Comparison of ENCODE assay signal across 11 cellular contexts in genomic region chr22:19287076-19287724, GRCh38. TPM values are rescaled to one million over a fixed set of nuclear protein-coding genes. Genes with fewer than 3 reads are reported as not detected.
A peak's percentile ranks its signal among the peaks of the same experiment; 100 is the strongest.
DNase-seq lines count a peak whose midpoint lies in the region; ATAC-seq and TF ChIP-seq lines count a peak whose summit lies in the region.
"Had no signal": no experiment of that assay in that cellular context is flagged by ENCODE, and none has a peak within 500 bp of the region (broad histone marks: within the 10 kb centered on the region; RNA-seq: fewer than 3 reads in every experiment).

No MANE protein-coding gene starts in this region.

- no peak overlapping the region for H3K27ac Mint-ChIP-seq in CD4-positive, alpha-beta T cell

- no peak overlapping the region for H3K4me3 Mint-ChIP-seq in CD4-positive, alpha-beta T cell

- H3K27ac ChIP-seq in foreskin keratinocyte: peak overlapping the region; percentile 84
- H3K27ac ChIP-seq in upper lobe of right lung: no peak overlapping the region
- H3K27ac ChIP-seq in CD4-positive, alpha-beta T cell (ENCODE audit: low read depth, low read length): no peak overlapping the region

- TF ChIP-seq CTCF in foreskin keratinocyte (conservative IDR thresholded peaks at IDR 0.05) (no peak), upper lobe of right lung (IDR thresholded peaks at IDR 0.05) (no peak)
- no peak for TF ChIP-seq CTCF in CD4-positive, alpha-beta T cell (IDR thresholded peaks at IDR 0.05)

- peaks cover 4% of the 10 kb centered on the region for H3K36me3 Mint-ChIP-seq in CD4-positive, alpha-beta T cell (ENCODE audit: low read depth)

- no peaks in the 10 kb centered on the region for H3K27me3 ChIP-seq in foreskin keratinocyte
- no peaks in the 10 kb centered on the region for H3K27me3 ChIP-seq in upper lobe of right lung
- H3K27me3 ChIP-seq in CD4-positive, alpha-beta T cell (ENCODE audit: control insufficient read depth, insufficient read depth, low read length): no peaks in the 10 kb centered on the region

- intact Hi-C loops in upper lobe of right lung (cut with DNase I): no loop called here
- intact Hi-C loops in CD4-positive, alpha-beta T cell (cut with DNase I, micrococcal nuclease): no loop called here

- H3K9me3 Mint-ChIP-seq in CD4-positive, alpha-beta T cell: no peaks in the 10 kb centered on the region

- peaks cover 5% of the 10 kb centered on the region for H3K27me3 Mint-ChIP-seq in CD4-positive, alpha-beta T cell

- H3K4me3 ChIP-seq in upper lobe of right lung: no peak overlapping the region
- H3K4me3 ChIP-seq: skin epidermis had no signal

- no peak for TF ChIP-seq EP300 in Ishikawa (IDR thresholded peaks at IDR 0.05; ENCODE audit: borderline replicate concordance)

- POLR2A ChIA-PET in CD4-positive, alpha-beta T cell (lab: Charles Lee): no interaction called here

- in situ Hi-C loops in ACHN (cut with HindIII; ENCODE audit: low pct_ligation_motif_present, low pct_unique_long_range_greater_than_20kb, low sequenced_read_pairs): no loop called here

- H3K4me1 Mint-ChIP-seq in CD4-positive, alpha-beta T cell (ENCODE audit: low read depth): peaks cover 13% of the 10 kb centered on the region

- CTCF ChIA-PET in CD4-positive, alpha-beta T cell (lab: Charles Lee): no interaction called here

- no peaks in the 10 kb centered on the region for H3K36me3 ChIP-seq in upper lobe of right lung

- H3K9me3 ChIP-seq in upper lobe of right lung: no peaks in the 10 kb centered on the region
- H3K9me3 ChIP-seq in CD4-positive, alpha-beta T cell (ENCODE audit: control insufficient read depth, low read length): no peaks in the 10 kb centered on the region

- no peak for TF ChIP-seq RAD21 in Ishikawa (IDR thresholded peaks at IDR 0.05; ENCODE audit: low read depth)

- H3K4me1 ChIP-seq in foreskin keratinocyte (peaks cover 5% of the 10 kb centered on the region), upper lobe of right lung (peaks cover 8% of the 10 kb centered on the region)

- ATAC-seq in foreskin keratinocyte: peak; percentile 82
- no peak for ATAC-seq in upper lobe of right lung
- no peak for ATAC-seq in GM21381 (IDR thresholded peaks at IDR 0.05; ENCODE audit: unreplicated experiment)
- no peak for ATAC-seq in HG03520 (IDR thresholded peaks at IDR 0.05; ENCODE audit: unreplicated experiment)
- ATAC-seq in CD4-positive, alpha-beta T cell (ENCODE audit: poor library complexity): no peak
- ATAC-seq: stimulated activated naive CD8-positive, alpha-beta T cell treated with anti-CD3 and anti-CD28 coated beads, Interleukin-15, Interleukin-2, amounts not matched to agents 100 U/mL and 50 U/mL, for 24 hours had no signal

- DNase-seq in ACHN (peak; percentile 69), NCI-H82 (lab: John Stamatoyannopoulos, UW) (peak; percentile 33), foreskin keratinocyte (peak; percentile 94 to 97), upper lobe of right lung (no peak)
- DNase-seq in CD4-positive, alpha-beta T cell: no peak
- DNase-seq: stimulated activated naive CD8-positive, alpha-beta T cell treated with anti-CD3 and anti-CD28 coated beads, Interleukin-15, Interleukin-2, amounts not matched to agents 100 U/mL and 50 U/mL, for 24 hours; SW 1271 had no signal

TF ChIP-seq in Ishikawa, 13 proteins besides CTCF, POLR2A, EP300 and RAD21:
- peak; percentile 43; the same call in 1 of the 2 replicates for TF ChIP-seq USF1 (IDR thresholded peaks at IDR 0.05)
- peak; percentile 38 for TF ChIP-seq NFIC (IDR thresholded peaks at IDR 0.05)
- no peak for TF ChIP-seq REST (IDR thresholded peaks at IDR 0.05; ENCODE audit: low read depth)
- peak; percentile 87 for TF ChIP-seq MAX (IDR thresholded peaks at IDR 0.05)
- no peak for TF ChIP-seq CEBPB (IDR thresholded peaks at IDR 0.05)
- TF ChIP-seq ZBTB7A (IDR thresholded peaks at IDR 0.05; ENCODE audit: low read depth): no peak

RNA-seq across cellular contexts. Expression of gene CLTCL1, which starts 4.3 kb away (rescaled TPM):
- 7.8 and 10.4 TPM in 2 replicates for total RNA-seq in foreskin keratinocyte
- polyA plus RNA-seq in foreskin keratinocyte: 5.8 and 6.3 TPM in 2 replicates
- total RNA-seq in upper lobe of right lung: 4.3 TPM
- 1 to 10 TPM in 1 of 2 experiments, under 1 TPM in 1; 0.52 to 1.5 TPM for total RNA-seq in CD4-positive, alpha-beta T cell

Comparison
In these comparisons a context has a peak if more than half of its experiments do, and no peak if none do; other contexts are left out.
1. DNase-seq: peak in ACHN (single experiment), NCI-H82 (single experiment) and foreskin keratinocyte (2 of 2); none in upper lobe of right lung (single experiment) and CD4-positive, alpha-beta T cell (0 of 10).